In the genomic region with DNA sequence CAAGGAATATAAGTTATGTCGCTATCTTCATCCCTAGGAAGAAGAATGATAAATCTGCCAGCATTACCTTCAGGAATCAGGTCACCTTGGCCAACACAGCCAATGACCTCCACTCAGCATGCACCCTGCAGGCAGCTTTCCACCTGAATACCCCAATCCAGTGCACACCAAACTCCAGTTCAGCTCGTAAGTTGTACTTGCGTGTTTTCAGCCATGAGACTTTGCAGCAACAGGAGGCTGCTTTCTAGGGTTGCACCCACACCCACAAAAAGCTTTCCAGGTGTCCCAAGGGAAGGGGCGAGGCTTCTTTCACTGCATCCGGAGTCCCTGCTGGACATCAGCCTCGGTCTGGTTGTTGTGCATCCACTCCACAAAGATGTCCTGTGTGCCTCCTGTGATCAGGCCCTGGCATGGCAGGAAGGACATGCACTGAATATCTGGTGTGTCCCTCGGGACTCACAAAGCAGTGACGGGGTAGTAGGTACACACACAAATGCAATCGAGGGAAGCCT, we compare ENCODE assay signal across 1 cellular context.
TF ChIP-seq lines count a peak whose summit lies in the region.

No MANE protein-coding gene starts in this region.

TF ChIP-seq in IMR-90, 13 proteins besides CTCF, POLR2A, EP300 and RAD21:
- no peak for TF ChIP-seq CHD1 (IDR thresholded peaks at IDR 0.05; ENCODE audit: low read depth, low read length)
